In genomic region chr1:29743264-29743663, GRCh38 we compare ENCODE assay signal across 27 cellular contexts.
"Had no signal": no experiment of that assay in that cellular context is flagged by ENCODE, and none has a peak within 500 bp of the region (broad histone marks: within the 10 kb centered on the region; RNA-seq: fewer than 3 reads in every experiment).

No MANE protein-coding gene starts in this region.

- H3K9me3 ChIP-seq: body of pancreas had no signal

- H3K4me1 ChIP-seq: body of pancreas had no signal

- H3K4me3 ChIP-seq: body of pancreas, cardiac muscle cell, coronary artery, dorsolateral prefrontal cortex had no signal

- DNase-seq: activated B cell treated with CpG ODN at 0.5 μM for 24 hours; activated CD4-positive, alpha-beta T cell treated with anti-CD3 and anti-CD28 coated beads for 48 hours; activated CD4-positive, alpha-beta T cell treated with anti-CD3 and anti-CD28 coated beads, Interleukin-2, amount 50 U/mL, for 1 hour; activated CD4-positive, alpha-beta T cell treated with anti-CD3 and anti-CD28 coated beads, Interleukin-2, amount 50 U/mL, for 48 hours; activated CD8-positive, alpha-beta memory T cell treated with anti-CD3 and anti-CD28 coated beads for 24 hours; activated CD8-positive, alpha-beta T cell treated with anti-CD3 and anti-CD28 coated beads for 36 hours; activated effector memory CD4-positive, alpha-beta T cell treated with Interleukin-2 at 50 U/mL for 16 hours; activated gamma-delta T cell treated with Interleukin-2 at 50 U/mL for 16 hours; activated naive CD4-positive, alpha-beta T cell treated with anti-CD3 and anti-CD28 coated beads, Interleukin-2, amount 50 U/mL, for 16 hours; activated naive CD4-positive, alpha-beta T cell treated with Interleukin-2 at 50 U/mL for 16 hours; activated T-cell treated with anti-CD3 and anti-CD28 coated beads, Interleukin-2, amount 50 U/mL, for 4 hours; amniotic stem cell; anterior cingulate cortex; body of pancreas; dorsolateral prefrontal cortex; effector memory CD4-positive, alpha-beta T cell; endodermal cell; foreskin fibroblast; head of caudate nucleus; hypothalamus; T1000; WERI-Rb-1 had no signal

- ATAC-seq: activated CD4-positive, CD25-positive, alpha-beta regulatory T cell treated with anti-CD3 and anti-CD28 coated beads, Interleukin-2, amount 50 U/mL, for 24 hours; activated CD8-positive, alpha-beta T cell treated with anti-CD3 and anti-CD28 coated beads for 36 hours; activated T-cell treated with anti-CD3 and anti-CD28 coated beads, Interleukin-2, amount 50 U/mL, for 4 hours; activated T-helper 17 cell treated with anti-CD3 and anti-CD28 coated beads, Interleukin-2, amount 50 U/mL, for 72 hours; body of pancreas; esophagus mucosa had no signal

- H3K27me3 ChIP-seq: body of pancreas had no signal

- H3K27ac ChIP-seq: body of pancreas, cardiac muscle cell, coronary artery, dorsolateral prefrontal cortex, WERI-Rb-1 had no signal

- H3K36me3 ChIP-seq: cardiac muscle cell, WERI-Rb-1 had no signal
